In the genomic region with DNA sequence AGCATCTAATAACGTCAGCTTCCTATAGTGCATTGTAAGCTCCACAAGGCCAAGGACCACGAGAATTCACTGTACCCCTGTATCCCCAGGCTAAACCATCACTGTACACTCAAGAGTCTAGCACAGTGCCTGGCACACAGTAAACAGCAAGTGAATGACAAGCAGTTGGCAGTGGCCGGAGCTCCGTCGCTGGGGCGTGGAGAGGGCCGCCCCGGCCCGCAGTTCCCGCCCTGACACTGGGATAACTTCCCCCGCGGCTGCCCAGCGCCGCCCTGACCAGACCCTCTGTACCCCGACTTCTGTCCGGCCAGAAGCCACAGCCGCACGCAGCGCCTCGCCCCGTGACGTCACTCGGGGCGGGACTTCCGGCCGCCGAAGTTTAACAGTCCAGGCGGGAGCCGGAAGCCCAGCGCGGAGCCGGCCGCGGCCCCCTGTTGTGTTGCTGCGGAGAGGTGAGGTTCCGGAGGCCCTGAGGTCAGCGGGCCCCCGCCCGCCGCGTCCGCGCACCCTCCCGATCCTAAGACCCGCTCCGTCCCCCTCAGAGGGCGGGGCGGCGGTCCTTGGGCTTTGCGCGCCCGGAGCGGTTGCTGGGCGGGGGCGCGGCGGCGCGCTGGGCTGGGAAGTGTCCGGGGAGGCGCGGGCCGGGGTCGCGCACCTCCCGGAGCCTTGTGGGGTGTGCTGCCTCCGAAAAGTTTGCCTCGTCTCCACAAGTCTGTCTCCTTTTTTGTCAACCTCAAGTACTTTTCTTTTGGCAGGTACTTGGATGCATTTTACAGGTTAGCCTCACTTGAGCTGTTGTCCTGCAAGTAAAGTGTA, we compare ENCODE assay signal across 1 cellular context.
TF ChIP-seq lines count a peak whose summit lies in the region.

A gene with protein sequence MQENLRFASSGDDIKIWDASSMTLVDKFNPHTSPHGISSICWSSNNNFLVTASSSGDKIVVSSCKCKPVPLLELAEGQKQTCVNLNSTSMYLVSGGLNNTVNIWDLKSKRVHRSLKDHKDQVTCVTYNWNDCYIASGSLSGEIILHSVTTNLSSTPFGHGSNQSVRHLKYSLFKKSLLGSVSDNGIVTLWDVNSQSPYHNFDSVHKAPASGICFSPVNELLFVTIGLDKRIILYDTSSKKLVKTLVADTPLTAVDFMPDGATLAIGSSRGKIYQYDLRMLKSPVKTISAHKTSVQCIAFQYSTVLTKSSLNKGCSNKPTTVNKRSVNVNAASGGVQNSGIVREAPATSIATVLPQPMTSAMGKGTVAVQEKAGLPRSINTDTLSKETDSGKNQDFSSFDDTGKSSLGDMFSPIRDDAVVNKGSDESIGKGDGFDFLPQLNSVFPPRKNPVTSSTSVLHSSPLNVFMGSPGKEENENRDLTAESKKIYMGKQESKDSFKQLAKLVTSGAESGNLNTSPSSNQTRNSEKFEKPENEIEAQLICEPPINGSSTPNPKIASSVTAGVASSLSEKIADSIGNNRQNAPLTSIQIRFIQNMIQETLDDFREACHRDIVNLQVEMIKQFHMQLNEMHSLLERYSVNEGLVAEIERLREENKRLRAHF (plus strand): TSS at position 409 of the 816 bp plus-strand sequence. CDS start 2,503 bp downstream, outside the sequence.

TF ChIP-seq in K562, 482 proteins besides CTCF, POLR2A, EP300 and RAD21 (continued from another document and continues in another):
- TF ChIP-seq, protein P1, sequence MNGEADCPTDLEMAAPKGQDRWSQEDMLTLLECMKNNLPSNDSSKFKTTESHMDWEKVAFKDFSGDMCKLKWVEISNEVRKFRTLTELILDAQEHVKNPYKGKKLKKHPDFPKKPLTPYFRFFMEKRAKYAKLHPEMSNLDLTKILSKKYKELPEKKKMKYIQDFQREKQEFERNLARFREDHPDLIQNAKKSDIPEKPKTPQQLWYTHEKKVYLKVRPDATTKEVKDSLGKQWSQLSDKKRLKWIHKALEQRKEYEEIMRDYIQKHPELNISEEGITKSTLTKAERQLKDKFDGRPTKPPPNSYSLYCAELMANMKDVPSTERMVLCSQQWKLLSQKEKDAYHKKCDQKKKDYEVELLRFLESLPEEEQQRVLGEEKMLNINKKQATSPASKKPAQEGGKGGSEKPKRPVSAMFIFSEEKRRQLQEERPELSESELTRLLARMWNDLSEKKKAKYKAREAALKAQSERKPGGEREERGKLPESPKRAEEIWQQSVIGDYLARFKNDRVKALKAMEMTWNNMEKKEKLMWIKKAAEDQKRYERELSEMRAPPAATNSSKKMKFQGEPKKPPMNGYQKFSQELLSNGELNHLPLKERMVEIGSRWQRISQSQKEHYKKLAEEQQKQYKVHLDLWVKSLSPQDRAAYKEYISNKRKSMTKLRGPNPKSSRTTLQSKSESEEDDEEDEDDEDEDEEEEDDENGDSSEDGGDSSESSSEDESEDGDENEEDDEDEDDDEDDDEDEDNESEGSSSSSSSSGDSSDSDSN (IDR thresholded peaks at IDR 0.05; ENCODE audit: borderline replicate concordance in 1 of 2, low read depth in 2 of 2, low read length in 2 of 2) = peak in 1 of 2 experiments; percentile 84; a peak in 2 of 4 replicates
- TF ChIP-seq FOSL1 (tag; conservative IDR thresholded peaks at IDR 0.05) (peak; percentile 31; the same call in 1 of the 2 replicates), TAF1 (IDR thresholded peaks at IDR 0.05; ENCODE audit: control insufficient read depth, extremely low read depth, insufficient read depth, low read length, severe bottlenecking) (peak; percentile 74), BRD4 (IDR thresholded peaks at IDR 0.05) (no peak), ARHGAP35 (IDR thresholded peaks at IDR 0.05; ENCODE audit: partially characterized antibody) (no peak), FOXA3 (CRISPR knock-in tag; conservative IDR thresholded peaks at IDR 0.05 in 1 of 2, IDR thresholded peaks at IDR 0.05 in 1 of 2) (peak; percentile 66 to 94; a peak in 3 of 4 replicates), SPI1 (IDR thresholded peaks at IDR 0.05; ENCODE audit: borderline replicate concordance, low read depth, low read length) (no peak), PHF20 (IDR thresholded peaks at IDR 0.05; ENCODE audit: partially characterized antibody) (peak; percentile 28), EHMT2 (IDR thresholded peaks at IDR 0.05) (0 out of 2 replicates have a peak, but pooled peaks have one; percentile 35), FOXA1 (IDR thresholded peaks at IDR 0.05; ENCODE audit: borderline replicate concordance) (no peak), DMBX1 (CRISPR knock-in tag; IDR thresholded peaks at IDR 0.05; ENCODE audit: borderline replicate concordance) (0 out of 2 replicates have a peak, but pooled peaks have one; percentile 46), ZNF668 (CRISPR knock-in tag; IDR thresholded peaks at IDR 0.05) (no peak), ZNF77 (CRISPR knock-in tag; IDR thresholded peaks at IDR 0.05) (no peak), GTF2E2 (tag; IDR thresholded peaks at IDR 0.05) (peak; percentile 36; the same call in 1 of the 2 replicates), ZNF583 (CRISPR knock-in tag; IDR thresholded peaks at IDR 0.05) (no peak), EWSR1 (IDR thresholded peaks at IDR 0.05; ENCODE audit: borderline replicate concordance, low read depth, partially characterized antibody) (no peak), GATAD2A (IDR thresholded peaks at IDR 0.05) (no peak), ZNF75A (CRISPR knock-in tag; IDR thresholded peaks at IDR 0.05) (no peak), SIN3A (IDR thresholded peaks at IDR 0.05; ENCODE audit: borderline replicate concordance in 2 of 2, control insufficient read depth in 1 of 2, low read depth in 2 of 2, low read length in 2 of 2) (no peak), HMGN3 (IDR thresholded peaks at IDR 0.05; ENCODE audit: borderline replicate concordance, extremely low read depth, insufficient read length, low read depth, low read length) (peak; percentile 75), HCFC1 (IDR thresholded peaks at IDR 0.05; ENCODE audit: low read depth, low read length) (peak; percentile 58), BRCA1 (IDR thresholded peaks at IDR 0.05) (no peak), BRCA1 (CRISPR knock-in tag; IDR thresholded peaks at IDR 0.05) (no peak), PYGO2 (tag; IDR thresholded peaks at IDR 0.05) (no peak), ARNT (IDR thresholded peaks at IDR 0.05) (0 out of 4 replicates have a peak, but pooled peaks of 1 of the 2 experiments have one; percentile 37), TRIM28 (IDR thresholded peaks at IDR 0.05) (no peak), NCOR1 (IDR thresholded peaks at IDR 0.05) (0 out of 2 replicates have a peak, but pooled peaks have one; percentile 7), ESRRA (IDR thresholded peaks at IDR 0.05; ENCODE audit: borderline replicate concordance, low read depth) (peak; percentile 51; the same call in 1 of the 2 replicates), TCF3 (CRISPR knock-in tag; IDR thresholded peaks at IDR 0.05) (no peak), ZNF764 (CRISPR knock-in tag; IDR thresholded peaks at IDR 0.05; ENCODE audit: low read depth) (no peak), ZNF232 (CRISPR knock-in tag; IDR thresholded peaks at IDR 0.05) (no peak), ZNF274 (IDR thresholded peaks at IDR 0.05; ENCODE audit: borderline replicate concordance, low read depth, low read length) (no peak), ESRRB (CRISPR knock-in tag; IDR thresholded peaks at IDR 0.05; ENCODE audit: borderline replicate concordance) (no peak), CBFA2T2 (conservative IDR thresholded peaks at IDR 0.05) (no peak), DIDO1 (tag; IDR thresholded peaks at IDR 0.05; ENCODE audit: low read depth) (peak; percentile 70; the same call in 1 of the 2 replicates), FOXP1 (CRISPR knock-in tag; IDR thresholded peaks at IDR 0.05) (no peak), ZNF175 (CRISPR knock-in tag; IDR thresholded peaks at IDR 0.05; ENCODE audit: low read depth) (no peak), ZNF121 (CRISPR knock-in tag; conservative IDR thresholded peaks at IDR 0.05) (no peak), ZNF311 (CRISPR knock-in tag; IDR thresholded peaks at IDR 0.05) (no peak), FOXM1 (IDR thresholded peaks at IDR 0.05; ENCODE audit: low read depth) (peak; percentile 37), FOXM1 (CRISPR knock-in tag; IDR thresholded peaks at IDR 0.05; ENCODE audit: low read depth) (no peak), CREM (IDR thresholded peaks at IDR 0.05; ENCODE audit: low read depth) (peak; percentile 96), NR2F6 (CRISPR knock-in tag; IDR thresholded peaks at IDR 0.05) (no peak), SLC30A9 (CRISPR knock-in tag; IDR thresholded peaks at IDR 0.05) (no peak), NELFE (IDR thresholded peaks at IDR 0.05; ENCODE audit: insufficient read depth, insufficient read length) (no peak)
- TF ChIP-seq, protein P2, sequence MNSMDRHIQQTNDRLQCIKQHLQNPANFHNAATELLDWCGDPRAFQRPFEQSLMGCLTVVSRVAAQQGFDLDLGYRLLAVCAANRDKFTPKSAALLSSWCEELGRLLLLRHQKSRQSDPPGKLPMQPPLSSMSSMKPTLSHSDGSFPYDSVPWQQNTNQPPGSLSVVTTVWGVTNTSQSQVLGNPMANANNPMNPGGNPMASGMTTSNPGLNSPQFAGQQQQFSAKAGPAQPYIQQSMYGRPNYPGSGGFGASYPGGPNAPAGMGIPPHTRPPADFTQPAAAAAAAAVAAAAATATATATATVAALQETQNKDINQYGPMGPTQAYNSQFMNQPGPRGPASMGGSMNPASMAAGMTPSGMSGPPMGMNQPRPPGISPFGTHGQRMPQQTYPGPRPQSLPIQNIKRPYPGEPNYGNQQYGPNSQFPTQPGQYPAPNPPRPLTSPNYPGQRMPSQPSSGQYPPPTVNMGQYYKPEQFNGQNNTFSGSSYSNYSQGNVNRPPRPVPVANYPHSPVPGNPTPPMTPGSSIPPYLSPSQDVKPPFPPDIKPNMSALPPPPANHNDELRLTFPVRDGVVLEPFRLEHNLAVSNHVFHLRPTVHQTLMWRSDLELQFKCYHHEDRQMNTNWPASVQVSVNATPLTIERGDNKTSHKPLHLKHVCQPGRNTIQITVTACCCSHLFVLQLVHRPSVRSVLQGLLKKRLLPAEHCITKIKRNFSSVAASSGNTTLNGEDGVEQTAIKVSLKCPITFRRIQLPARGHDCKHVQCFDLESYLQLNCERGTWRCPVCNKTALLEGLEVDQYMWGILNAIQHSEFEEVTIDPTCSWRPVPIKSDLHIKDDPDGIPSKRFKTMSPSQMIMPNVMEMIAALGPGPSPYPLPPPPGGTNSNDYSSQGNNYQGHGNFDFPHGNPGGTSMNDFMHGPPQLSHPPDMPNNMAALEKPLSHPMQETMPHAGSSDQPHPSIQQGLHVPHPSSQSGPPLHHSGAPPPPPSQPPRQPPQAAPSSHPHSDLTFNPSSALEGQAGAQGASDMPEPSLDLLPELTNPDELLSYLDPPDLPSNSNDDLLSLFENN (IDR thresholded peaks at IDR 0.05; ENCODE audit: low read depth in 2 of 2, low read length in 2 of 2) = no peak
- TF ChIP-seq, protein P3, sequence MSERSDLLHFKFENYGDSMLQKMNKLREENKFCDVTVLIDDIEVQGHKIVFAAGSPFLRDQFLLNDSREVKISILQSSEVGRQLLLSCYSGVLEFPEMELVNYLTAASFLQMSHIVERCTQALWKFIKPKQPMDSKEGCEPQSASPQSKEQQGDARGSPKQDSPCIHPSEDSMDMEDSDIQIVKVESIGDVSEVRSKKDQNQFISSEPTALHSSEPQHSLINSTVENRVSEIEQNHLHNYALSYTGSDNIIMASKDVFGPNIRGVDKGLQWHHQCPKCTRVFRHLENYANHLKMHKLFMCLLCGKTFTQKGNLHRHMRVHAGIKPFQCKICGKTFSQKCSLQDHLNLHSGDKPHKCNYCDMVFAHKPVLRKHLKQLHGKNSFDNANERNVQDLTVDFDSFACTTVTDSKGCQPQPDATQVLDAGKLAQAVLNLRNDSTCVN (CRISPR knock-in tag; IDR thresholded peaks at IDR 0.05) = no peak
- TF ChIP-seq, protein P4, sequence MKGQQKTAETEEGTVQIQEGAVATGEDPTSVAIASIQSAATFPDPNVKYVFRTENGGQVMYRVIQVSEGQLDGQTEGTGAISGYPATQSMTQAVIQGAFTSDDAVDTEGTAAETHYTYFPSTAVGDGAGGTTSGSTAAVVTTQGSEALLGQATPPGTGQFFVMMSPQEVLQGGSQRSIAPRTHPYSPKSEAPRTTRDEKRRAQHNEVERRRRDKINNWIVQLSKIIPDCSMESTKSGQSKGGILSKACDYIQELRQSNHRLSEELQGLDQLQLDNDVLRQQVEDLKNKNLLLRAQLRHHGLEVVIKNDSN (CRISPR knock-in tag; IDR thresholded peaks at IDR 0.05) = no peak
- TF ChIP-seq, protein P5, sequence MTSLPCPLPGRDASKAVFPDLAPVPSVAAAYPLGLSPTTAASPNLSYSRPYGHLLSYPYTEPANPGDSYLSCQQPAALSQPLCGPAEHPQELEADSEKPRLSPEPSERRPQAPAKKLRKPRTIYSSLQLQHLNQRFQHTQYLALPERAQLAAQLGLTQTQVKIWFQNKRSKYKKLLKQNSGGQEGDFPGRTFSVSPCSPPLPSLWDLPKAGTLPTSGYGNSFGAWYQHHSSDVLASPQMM (CRISPR knock-in tag; IDR thresholded peaks at IDR 0.05) = no peak
- TF ChIP-seq, protein P6, sequence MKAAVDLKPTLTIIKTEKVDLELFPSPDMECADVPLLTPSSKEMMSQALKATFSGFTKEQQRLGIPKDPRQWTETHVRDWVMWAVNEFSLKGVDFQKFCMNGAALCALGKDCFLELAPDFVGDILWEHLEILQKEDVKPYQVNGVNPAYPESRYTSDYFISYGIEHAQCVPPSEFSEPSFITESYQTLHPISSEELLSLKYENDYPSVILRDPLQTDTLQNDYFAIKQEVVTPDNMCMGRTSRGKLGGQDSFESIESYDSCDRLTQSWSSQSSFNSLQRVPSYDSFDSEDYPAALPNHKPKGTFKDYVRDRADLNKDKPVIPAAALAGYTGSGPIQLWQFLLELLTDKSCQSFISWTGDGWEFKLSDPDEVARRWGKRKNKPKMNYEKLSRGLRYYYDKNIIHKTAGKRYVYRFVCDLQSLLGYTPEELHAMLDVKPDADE (conservative IDR thresholded peaks at IDR 0.05; ENCODE audit: control insufficient read depth, low read depth, low read length) = peak; percentile 68; the same call in 1 of the 2 replicates
- TF ChIP-seq, protein P7, sequence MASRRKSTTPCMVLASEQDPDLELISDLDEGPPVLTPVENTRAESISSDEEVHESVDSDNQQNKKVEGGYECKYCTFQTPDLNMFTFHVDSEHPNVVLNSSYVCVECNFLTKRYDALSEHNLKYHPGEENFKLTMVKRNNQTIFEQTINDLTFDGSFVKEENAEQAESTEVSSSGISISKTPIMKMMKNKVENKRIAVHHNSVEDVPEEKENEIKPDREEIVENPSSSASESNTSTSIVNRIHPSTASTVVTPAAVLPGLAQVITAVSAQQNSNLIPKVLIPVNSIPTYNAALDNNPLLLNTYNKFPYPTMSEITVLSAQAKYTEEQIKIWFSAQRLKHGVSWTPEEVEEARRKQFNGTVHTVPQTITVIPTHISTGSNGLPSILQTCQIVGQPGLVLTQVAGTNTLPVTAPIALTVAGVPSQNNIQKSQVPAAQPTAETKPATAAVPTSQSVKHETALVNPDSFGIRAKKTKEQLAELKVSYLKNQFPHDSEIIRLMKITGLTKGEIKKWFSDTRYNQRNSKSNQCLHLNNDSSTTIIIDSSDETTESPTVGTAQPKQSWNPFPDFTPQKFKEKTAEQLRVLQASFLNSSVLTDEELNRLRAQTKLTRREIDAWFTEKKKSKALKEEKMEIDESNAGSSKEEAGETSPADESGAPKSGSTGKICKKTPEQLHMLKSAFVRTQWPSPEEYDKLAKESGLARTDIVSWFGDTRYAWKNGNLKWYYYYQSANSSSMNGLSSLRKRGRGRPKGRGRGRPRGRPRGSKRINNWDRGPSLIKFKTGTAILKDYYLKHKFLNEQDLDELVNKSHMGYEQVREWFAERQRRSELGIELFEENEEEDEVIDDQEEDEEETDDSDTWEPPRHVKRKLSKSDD (conservative IDR thresholded peaks at IDR 0.05; ENCODE audit: low read length) = no peak
- TF ChIP-seq, protein P8, sequence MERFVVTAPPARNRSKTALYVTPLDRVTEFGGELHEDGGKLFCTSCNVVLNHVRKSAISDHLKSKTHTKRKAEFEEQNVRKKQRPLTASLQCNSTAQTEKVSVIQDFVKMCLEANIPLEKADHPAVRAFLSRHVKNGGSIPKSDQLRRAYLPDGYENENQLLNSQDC (CRISPR knock-in tag; IDR thresholded peaks at IDR 0.05) = no peak
